Comparison of ENCODE assay signal across 19 cellular contexts in the genomic region with DNA sequence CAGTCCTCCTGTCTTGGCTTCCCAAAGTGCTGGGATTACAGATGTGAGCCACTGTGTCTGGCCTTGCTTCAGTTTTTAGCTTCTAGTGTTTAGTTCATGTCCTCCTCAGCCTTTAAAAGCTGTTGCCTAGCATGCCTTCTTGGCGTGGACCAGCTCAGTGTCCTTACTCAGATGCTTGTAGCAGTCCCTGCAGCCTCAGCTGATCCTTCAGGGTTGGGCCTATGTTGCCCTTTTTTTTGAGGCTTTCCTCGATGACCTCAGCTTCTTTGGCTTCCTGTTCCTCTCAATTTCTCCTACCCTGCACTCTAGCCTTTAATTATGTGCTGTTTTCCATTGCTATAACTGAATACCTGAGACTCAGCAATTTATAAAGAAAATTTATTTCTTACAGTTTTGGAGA.
"Had no signal": no experiment of that assay in that cellular context is flagged by ENCODE, and none has a peak within 500 bp of the region (broad histone marks: within the 10 kb centered on the region; RNA-seq: fewer than 3 reads in every experiment).

No MANE protein-coding gene starts in this region.

- H3K27ac Mint-ChIP-seq: activated naive CD8-positive, alpha-beta T cell treated with anti-CD3 and anti-CD28 coated beads for 36 hours; activated T-cell treated with anti-CD3 and anti-CD28 coated beads, Interleukin-2, amount 50 U/mL, for 24 hours; activated T-helper 2 cell treated with anti-CD3 and anti-CD28 coated beads, Interferon-gamma antibody, Interleukin-2, Interleukin-4, amounts not matched to agents 10 μg/mL and 5 μg/mL and 100 μg/mL, durations not matched to agents 14 hours and 24 hours and 36 hours; natural killer cell treated with Interleukin-12 subunit alpha and Interleukin-12 subunit beta and Interleukin-15 and Interleukin-18, amount 100 ng/mL, for 72 hours; T-cell; T-helper 2 cell treated with Interferon-gamma antibody and Interleukin-4, amounts not matched to agents 5 μg/mL and 100 μg/mL, for 36 hours had no signal

- H3K36me3 Mint-ChIP-seq: activated naive CD8-positive, alpha-beta T cell treated with anti-CD3 and anti-CD28 coated beads for 36 hours; natural killer cell treated with Interleukin-12 subunit alpha and Interleukin-12 subunit beta and Interleukin-15 and Interleukin-18, amount 100 ng/mL, for 72 hours; T-cell had no signal

- H3K27ac ChIP-seq: colonic mucosa, left lung, ovary, psoas muscle, thyroid gland had no signal

- H3K9me3 Mint-ChIP-seq: activated naive CD8-positive, alpha-beta T cell treated with anti-CD3 and anti-CD28 coated beads for 36 hours; activated T-cell treated with anti-CD3 and anti-CD28 coated beads, Interleukin-2, amount 50 U/mL, for 24 hours; activated T-helper 2 cell treated with anti-CD3 and anti-CD28 coated beads, Interferon-gamma antibody, Interleukin-2, Interleukin-4, amounts not matched to agents 10 μg/mL and 5 μg/mL and 100 μg/mL, durations not matched to agents 14 hours and 24 hours and 36 hours; central memory CD8-positive, alpha-beta T cell; natural killer cell treated with Interleukin-12 subunit alpha and Interleukin-12 subunit beta and Interleukin-15 and Interleukin-18, amount 100 ng/mL, for 72 hours; T-cell; T-helper 2 cell treated with Interferon-gamma antibody and Interleukin-4, amounts not matched to agents 5 μg/mL and 100 μg/mL, for 36 hours had no signal

- H3K4me1 Mint-ChIP-seq: activated naive CD8-positive, alpha-beta T cell treated with anti-CD3 and anti-CD28 coated beads for 36 hours; central memory CD8-positive, alpha-beta T cell; T-cell had no signal

- H3K36me3 ChIP-seq: colonic mucosa, left lung, ovary, thyroid gland had no signal

- H3K9me3 ChIP-seq: colonic mucosa, left lung, ovary, psoas muscle, thyroid gland had no signal

- H3K27me3 Mint-ChIP-seq: activated naive CD8-positive, alpha-beta T cell treated with anti-CD3 and anti-CD28 coated beads for 36 hours; natural killer cell treated with Interleukin-12 subunit alpha and Interleukin-12 subunit beta and Interleukin-15 and Interleukin-18, amount 100 ng/mL, for 72 hours; T-cell had no signal

- DNase-seq: activated naive CD4-positive, alpha-beta T cell treated with Interleukin-2 at 50 U/mL for 16 hours; activated naive CD8-positive, alpha-beta T cell treated with anti-CD3 and anti-CD28 coated beads for 36 hours; activated T-cell treated with anti-CD3 and anti-CD28 coated beads, Interleukin-2, amount 50 U/mL, for 24 hours; colonic mucosa; foreskin melanocyte; hippocampal formation; kidney glomerular epithelial cell; left lung; mammary epithelial cell; ovary; psoas muscle; stimulated activated CD4-positive, alpha-beta T cell treated with anti-CD3 and anti-CD28 coated beads, Interleukin-4, amount 100 ng/mL, for 24 hours; stimulated activated naive CD4-positive, alpha-beta T cell treated with Interleukin-2 at 50 U/mL for 16 hours; T-cell; thyroid gland had no signal

- H3K4me1 ChIP-seq: colonic mucosa had no signal

- H3K4me3 Mint-ChIP-seq: activated naive CD8-positive, alpha-beta T cell treated with anti-CD3 and anti-CD28 coated beads for 36 hours; activated T-cell treated with anti-CD3 and anti-CD28 coated beads, Interleukin-2, amount 50 U/mL, for 24 hours; central memory CD8-positive, alpha-beta T cell; natural killer cell treated with Interleukin-12 subunit alpha and Interleukin-12 subunit beta and Interleukin-15 and Interleukin-18, amount 100 ng/mL, for 72 hours; T-cell; T-helper 2 cell treated with Interferon-gamma antibody and Interleukin-4, amounts not matched to agents 5 μg/mL and 100 μg/mL, for 36 hours had no signal

- ATAC-seq: left lung, psoas muscle, T-cell had no signal

- H3K4me3 ChIP-seq: colonic mucosa, left lung, ovary, psoas muscle, thyroid gland had no signal

- H3K27me3 ChIP-seq: colonic mucosa, left lung, ovary, thyroid gland had no signal
